In the genomic region with DNA sequence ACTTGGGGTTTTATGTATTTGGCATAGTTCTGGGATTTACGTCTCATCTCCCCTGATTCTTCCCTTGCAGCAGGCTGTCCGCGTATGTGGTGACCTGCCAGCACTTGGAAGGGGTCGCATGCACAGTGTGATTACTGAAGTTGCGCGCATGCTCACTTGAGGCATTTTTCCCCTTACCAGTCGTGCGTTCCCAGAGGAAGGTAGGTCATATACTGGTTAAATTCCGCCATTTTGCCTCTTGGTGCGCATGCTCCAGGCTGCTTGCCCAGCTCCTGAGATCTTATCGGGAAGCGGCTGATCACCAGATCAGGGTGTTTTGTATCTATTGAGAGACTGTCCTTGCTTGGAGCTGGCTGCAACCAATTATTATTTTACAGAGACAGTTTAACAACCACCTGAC, we compare ENCODE assay signal across 20 cellular contexts.
"Had no signal": no experiment of that assay in that cellular context is flagged by ENCODE, and none has a peak within 500 bp of the region (broad histone marks: within the 10 kb centered on the region; RNA-seq: fewer than 3 reads in every experiment).

No MANE protein-coding gene starts in this region.

- H3K4me1 ChIP-seq: prostate gland had no signal

- H3K4me3 Mint-ChIP-seq: activated CD4-positive, alpha-beta memory T cell treated with anti-CD3 and anti-CD28 coated beads for 36 hours; activated naive CD4-positive, alpha-beta T cell treated with anti-CD3 and anti-CD28 coated beads, Interleukin-2, amount 10 ng/mL, durations not matched to agents 7 days and 5 days; activated T-cell treated with anti-CD3 and anti-CD28 coated beads, Interleukin-2, amount 50 U/mL, for 72 hours; brain; natural killer cell; T-helper 17 cell had no signal

- H3K9me3 ChIP-seq: gastroesophageal sphincter, prostate gland, spleen, thyroid gland had no signal

- H3K27ac ChIP-seq: dorsolateral prefrontal cortex, prostate gland, spleen, thyroid gland had no signal

- H3K4me3 ChIP-seq: dorsolateral prefrontal cortex, gastroesophageal sphincter, prostate gland, spleen, thyroid gland had no signal

- H3K27ac Mint-ChIP-seq: activated CD4-positive, alpha-beta memory T cell treated with anti-CD3 and anti-CD28 coated beads for 36 hours; activated naive CD4-positive, alpha-beta T cell treated with anti-CD3 and anti-CD28 coated beads, Interleukin-2, amount 10 ng/mL, durations not matched to agents 7 days and 5 days; activated T-cell treated with anti-CD3 and anti-CD28 coated beads, Interleukin-2, amount 50 U/mL, for 72 hours; brain; natural killer cell; T-helper 17 cell had no signal

- DNase-seq: activated CD4-positive, alpha-beta memory T cell treated with anti-CD3 and anti-CD28 coated beads for 36 hours; activated CD4-positive, alpha-beta T cell treated with anti-CD3 and anti-CD28 coated beads for 48 hours; activated CD4-positive, CD25-positive, alpha-beta regulatory T cell; activated effector memory CD4-positive, alpha-beta T cell treated with Interleukin-2 at 50 U/mL for 16 hours; activated naive CD4-positive, alpha-beta T cell treated with anti-CD3 and anti-CD28 coated beads, Interleukin-2, amount 10 ng/mL, durations not matched to agents 7 days and 5 days; activated T-cell treated with anti-CD3 and anti-CD28 coated beads, Interleukin-2, amount 50 U/mL, for 72 hours; aorta; caudate nucleus; dorsolateral prefrontal cortex; head of caudate nucleus; left colon; natural killer cell; spleen; stimulated activated CD4-positive, alpha-beta T cell treated with anti-CD3 and anti-CD28 coated beads, Interleukin-4, amount 100 ng/mL, for 1 hour; stimulated activated naive CD4-positive, alpha-beta T cell treated with Interleukin-2 at 50 U/mL for 16 hours; T-helper 17 cell; thyroid gland had no signal

- H3K36me3 Mint-ChIP-seq: activated CD4-positive, alpha-beta memory T cell treated with anti-CD3 and anti-CD28 coated beads for 36 hours; activated naive CD4-positive, alpha-beta T cell treated with anti-CD3 and anti-CD28 coated beads, Interleukin-2, amount 10 ng/mL, durations not matched to agents 7 days and 5 days; brain; natural killer cell had no signal

- H3K9me3 Mint-ChIP-seq: activated CD4-positive, alpha-beta memory T cell treated with anti-CD3 and anti-CD28 coated beads for 36 hours; activated naive CD4-positive, alpha-beta T cell treated with anti-CD3 and anti-CD28 coated beads, Interleukin-2, amount 10 ng/mL, durations not matched to agents 7 days and 5 days; activated T-cell treated with anti-CD3 and anti-CD28 coated beads, Interleukin-2, amount 50 U/mL, for 72 hours; brain; natural killer cell had no signal

- H3K27me3 Mint-ChIP-seq: activated CD4-positive, alpha-beta memory T cell treated with anti-CD3 and anti-CD28 coated beads for 36 hours had no signal

- ATAC-seq: activated T-cell treated with anti-CD3 and anti-CD28 coated beads, Interleukin-2, amount 50 U/mL, for 72 hours; gastroesophageal sphincter; left colon; natural killer cell; T-helper 17 cell had no signal

- H3K36me3 ChIP-seq: gastroesophageal sphincter, prostate gland, thyroid gland had no signal

- H3K27me3 ChIP-seq: dorsolateral prefrontal cortex, gastroesophageal sphincter, spleen, thyroid gland had no signal
